In genomic region chr1:183993132-183993531, GRCh38 we compare ENCODE assay signal across 2 cellular contexts.
TF ChIP-seq lines count a peak whose summit lies in the region.

No MANE protein-coding gene starts in this region.

TF ChIP-seq in IMR-90, 13 proteins besides CTCF, POLR2A, EP300 and RAD21:
- TF ChIP-seq ELK1 (IDR thresholded peaks at IDR 0.05; ENCODE audit: borderline replicate concordance, low read depth, low read length) (no peak), SMC3 (IDR thresholded peaks at IDR 0.05; ENCODE audit: low read depth, low read length) (no peak), CEBPB (IDR thresholded peaks at IDR 0.05; ENCODE audit: low read depth, low read length) (no peak), BHLHE40 (IDR thresholded peaks at IDR 0.05; ENCODE audit: low read depth, low read length) (no peak), RFX5 (IDR thresholded peaks at IDR 0.05; ENCODE audit: low read depth, low read length) (no peak), MAZ (IDR thresholded peaks at IDR 0.05; ENCODE audit: borderline replicate concordance, low read depth, low read length) (no peak), NFE2L2 (IDR thresholded peaks at IDR 0.05; ENCODE audit: low read depth, low read length) (no peak), MAFK (IDR thresholded peaks at IDR 0.05; ENCODE audit: low read depth, low read length) (no peak), RCOR1 (IDR thresholded peaks at IDR 0.05; ENCODE audit: insufficient replicate concordance, low read length) (no peak), FOS (IDR thresholded peaks at IDR 0.05; ENCODE audit: low read depth, low read length) (no peak), CHD1 (IDR thresholded peaks at IDR 0.05; ENCODE audit: low read depth, low read length) (no peak), USF2 (IDR thresholded peaks at IDR 0.05; ENCODE audit: low read depth, low read length) (no peak)
TF ChIP-seq in IMR-90: peak in this region for 0.

TF ChIP-seq in K562, 482 proteins besides CTCF, POLR2A, EP300 and RAD21 (continues in another document):
- TF ChIP-seq ZNF431 (CRISPR knock-in tag; IDR thresholded peaks at IDR 0.05), result no peak
- no peak for TF ChIP-seq ZNF174 (CRISPR knock-in tag; IDR thresholded peaks at IDR 0.05)
- TF ChIP-seq ZNF175 (CRISPR knock-in tag; IDR thresholded peaks at IDR 0.05; ENCODE audit: low read depth), result peak; percentile 18
- peak in 1 of 2 experiments; percentile 71; a peak in 1 of 4 replicates for TF ChIP-seq ZMIZ1 (IDR thresholded peaks at IDR 0.05; ENCODE audit: low read depth in 2 of 2, low read length in 2 of 2)
- TF ChIP-seq HDAC8 (tag; IDR thresholded peaks at IDR 0.05), result no peak
- TF ChIP-seq HDAC3 (IDR thresholded peaks at IDR 0.05; ENCODE audit: borderline replicate concordance, partially characterized antibody), result peak; percentile 45
- no peak for TF ChIP-seq GTF2F1 (IDR thresholded peaks at IDR 0.05; ENCODE audit: low read depth, low read length)
- no peak for TF ChIP-seq FOS (IDR thresholded peaks at IDR 0.05; ENCODE audit: extremely low read depth, insufficient read length)
- TF ChIP-seq NONO (IDR thresholded peaks at IDR 0.05; ENCODE audit: low read depth in 2 of 2, low read length in 1 of 2), result no peak
- TF ChIP-seq TFE3 (CRISPR knock-in tag; IDR thresholded peaks at IDR 0.05), result no peak
- no peak for TF ChIP-seq KHSRP (IDR thresholded peaks at IDR 0.05)
- no peak for TF ChIP-seq POLR3G (IDR thresholded peaks at IDR 0.05; ENCODE audit: extremely low read depth, insufficient read length, insufficient replicate concordance)
- TF ChIP-seq ILK (tag; IDR thresholded peaks at IDR 0.05; ENCODE audit: borderline replicate concordance, low read depth), result no peak
- TF ChIP-seq SMARCE1 (IDR thresholded peaks at IDR 0.05), result peak; percentile 87
- TF ChIP-seq ARID3A (IDR thresholded peaks at IDR 0.05; ENCODE audit: borderline replicate concordance, low read depth, low read length), result peak; percentile 49; the same call in 1 of the 2 replicates
- peak; percentile 39 for TF ChIP-seq MEIS2 (IDR thresholded peaks at IDR 0.05; ENCODE audit: partially characterized antibody)
- TF ChIP-seq ZNF444 (CRISPR knock-in tag; IDR thresholded peaks at IDR 0.05), result no peak
- peak; percentile 57; the same call in 1 of the 2 replicates for TF ChIP-seq HMBOX1 (IDR thresholded peaks at IDR 0.05)
- TF ChIP-seq ZNF609 (CRISPR knock-in tag; IDR thresholded peaks at IDR 0.05; ENCODE audit: borderline replicate concordance), result no peak
- no peak for TF ChIP-seq XRCC4 (IDR thresholded peaks at IDR 0.05; ENCODE audit: extremely low read depth, insufficient read depth, insufficient read length)
- TF ChIP-seq HMGXB4 (CRISPR knock-in tag; IDR thresholded peaks at IDR 0.05), result no peak
- peak; percentile 23; the same call in 1 of the 2 replicates for TF ChIP-seq ZNF589 (CRISPR knock-in tag; IDR thresholded peaks at IDR 0.05; ENCODE audit: low read depth)
- no peak for TF ChIP-seq E2F6 (IDR thresholded peaks at IDR 0.05; ENCODE audit: borderline replicate concordance in 1 of 2, extremely low read depth in 1 of 2, insufficient read depth in 1 of 2, insufficient read length in 1 of 2, low read depth in 1 of 2, low read length in 1 of 2, poor library complexity in 1 of 2, severe bottlenecking in 1 of 2)
- no peak for TF ChIP-seq STAT6 (CRISPR knock-in tag; IDR thresholded peaks at IDR 0.05)
- peak; percentile 62; the same call in 1 of the 2 replicates for TF ChIP-seq SMARCC2 (IDR thresholded peaks at IDR 0.05; ENCODE audit: low read depth)
- peak; percentile 48; the same call in 1 of the 2 replicates for TF ChIP-seq ELF1 (tag; IDR thresholded peaks at IDR 0.05)
- TF ChIP-seq RBFOX2 (IDR thresholded peaks at IDR 0.05; ENCODE audit: low read depth, low read length), result no peak
- TF ChIP-seq TFAP4 (CRISPR knock-in tag; IDR thresholded peaks at IDR 0.05; ENCODE audit: borderline replicate concordance), result no peak
- no peak for TF ChIP-seq NR2C2 (CRISPR knock-in tag; IDR thresholded peaks at IDR 0.05)
- TF ChIP-seq NR2C2 (tag; IDR thresholded peaks at IDR 0.05), result peak; percentile 29; the same call in 1 of the 2 replicates
- TF ChIP-seq ETS2 (tag; IDR thresholded peaks at IDR 0.05; ENCODE audit: borderline replicate concordance, poor library complexity, severe bottlenecking), result no peak
- TF ChIP-seq SP1 (CRISPR knock-in tag; IDR thresholded peaks at IDR 0.05), result no peak
- TF ChIP-seq BACH1 (tag; IDR thresholded peaks at IDR 0.05), result no peak
- no peak for TF ChIP-seq BRD9 (IDR thresholded peaks at IDR 0.05; ENCODE audit: low read depth, partially characterized antibody)
